In genomic region chr10:71319042-71319799, GRCh38 we compare ENCODE assay signal across 8 cellular contexts.
A peak's percentile ranks its signal among the peaks of the same experiment; 100 is the strongest.
DNase-seq lines count a peak whose midpoint lies in the region; ATAC-seq lines count a peak whose summit lies in the region.

Gene SLC29A3, plus strand, starts transcription at chr10:71319259. Its CDS starts 51 bp downstream, at chr10:71319310.

- DNase-seq in 8988T (peak; percentile 79), NCI-H2196 (lab: John Stamatoyannopoulos, UW; ENCODE audit: unreplicated experiment) (peak; percentile 58), cerebellar cortex (ENCODE audit: low spot score) (peak; percentile 78), kidney glomerular epithelial cell (lab: John Stamatoyannopoulos, UW) (peak; percentile 70)
- DNase-seq in stimulated activated CD4-positive, alpha-beta T cell treated with anti-CD3 and anti-CD28 coated beads, Interleukin-15, amount 100 ng/mL, for 48 hours (ENCODE audit: low read depth in 2 of 2), result peak; percentile 77 to 81

- peak; percentile 61 for ATAC-seq in GM18499 (IDR thresholded peaks at IDR 0.05; ENCODE audit: insufficient read depth, unreplicated experiment)
- peak; percentile 69 for ATAC-seq in HG03039 (IDR thresholded peaks at IDR 0.05; ENCODE audit: unreplicated experiment)
- peak; percentile 86 to 87 for ATAC-seq in activated CD4-positive, CD25-positive, alpha-beta regulatory T cell treated with anti-CD3 and anti-CD28 coated beads, Interleukin-2, amount 50 U/mL, for 24 hours

Comparison
In these comparisons a context has a peak if more than half of its experiments do, and no peak if none do; other contexts are left out.
1. Peak in every context shown above with its lines: DNase-seq and ATAC-seq.